Comparison of ENCODE assay signal across 8 cellular contexts in genomic region chr1:101236546-101237228, GRCh38. TPM values are rescaled to one million over a fixed set of nuclear protein-coding genes. Genes with fewer than 3 reads are reported as not detected.
DNase-seq lines count a peak whose midpoint lies in the region; ATAC-seq, FAIRE-seq and TF ChIP-seq lines count a peak whose summit lies in the region.

Gene S1PR1 (plus strand): TSS chr1:101237019. CDS start chr1:101238985, 1,966 bp downstream.

- DNase-seq in GM18507 (ENCODE audit: extremely low spot score, insufficient read length, low read depth) (no peak), activated gamma-delta T cell (lab: John Stamatoyannopoulos, UW) (peak; percentile 44), foreskin fibroblast (peak; percentile 37 to 78), suprapubic skin (ENCODE audit: low spot score in 2 of 2) (peak; percentile 80 to 83), DMS153 (lab: John Stamatoyannopoulos, UW) (no peak)

- H3K27ac ChIP-seq in OCI-LY3 (ENCODE audit: low read length): no peak within 1 kb of the TSS
- peak within 1 kb of the TSS; percentile 79 for H3K27ac ChIP-seq in suprapubic skin

- H2AFZ ChIP-seq in OCI-LY3 (ENCODE audit: low read depth, low read length) (peak within 1 kb of the TSS; percentile 69), neuron (ENCODE audit: low read depth, low read length) (peak within 1 kb of the TSS; percentile 54)

- H3K36me3 ChIP-seq in OCI-LY3 (replicated peaks; ENCODE audit: low read depth, low read length): no peaks in the 10 kb centered on the region
- H3K36me3 ChIP-seq in neuron (ENCODE audit: insufficient read depth, low read length): peaks cover 30% of the 10 kb centered on the region
- H3K36me3 ChIP-seq in suprapubic skin: peaks cover 10% of the 10 kb centered on the region

- H3K4me2 ChIP-seq in OCI-LY3 (ENCODE audit: low read length): peak within 1 kb of the TSS; percentile 91

- H3K4me1 ChIP-seq in OCI-LY3 (ENCODE audit: low read length) (peaks cover 35% of the 10 kb centered on the region), neuron (ENCODE audit: insufficient read depth, low read length) (peaks cover 38% of the 10 kb centered on the region), suprapubic skin (peaks cover 34% of the 10 kb centered on the region)

- no peaks in the 10 kb centered on the region for H3K79me2 ChIP-seq in OCI-LY3 (ENCODE audit: low read length)

- no peaks in the 10 kb centered on the region for H3K9me3 ChIP-seq in OCI-LY3 (ENCODE audit: insufficient read depth, low read length)
- peaks cover 11% of the 10 kb centered on the region for H3K9me3 ChIP-seq in neuron (ENCODE audit: low read length)
- H3K9me3 ChIP-seq in suprapubic skin: no peaks in the 10 kb centered on the region

- H3K4me3 ChIP-seq in OCI-LY3 (ENCODE audit: low read length) (peak within 1 kb of the TSS; percentile 75), foreskin fibroblast (ENCODE audit: low read depth in 1 of 2, low read length in 2 of 2) (peak within 1 kb of the TSS; percentile 68 to 83), neuron (ENCODE audit: low read length) (peak within 1 kb of the TSS; percentile 97), suprapubic skin (peak within 1 kb of the TSS; percentile 75)

- no peak for TF ChIP-seq EP300 in suprapubic skin (IDR thresholded peaks at IDR 0.05)

- no peak for TF ChIP-seq CTCF in OCI-LY3 (IDR thresholded peaks at IDR 0.05; ENCODE audit: low read depth, low read length)
- TF ChIP-seq CTCF in foreskin fibroblast (IDR thresholded peaks at IDR 0.05; ENCODE audit: low read depth, low read length): no peak
- no peak for TF ChIP-seq CTCF in suprapubic skin (IDR thresholded peaks at IDR 0.05)

- peak; percentile 64 for FAIRE-seq in GM18507 (lab: Jason Lieb, UNC)

- H4K20me1 ChIP-seq in OCI-LY3 (ENCODE audit: insufficient read depth, low read length): 0 out of 2 replicates have a peak, but pooled peaks cover 6% of the 10 kb centered on the region

- 2% methylated on average over 45 of the region's 45 CpGs for WGBS in suprapubic skin

- TF ChIP-seq POLR2A in suprapubic skin (IDR thresholded peaks at IDR 0.05): peak in 1 of 2 donors; percentile 21

- H3K9ac ChIP-seq in OCI-LY3 (ENCODE audit: low read length): peak within 1 kb of the TSS; percentile 48

- H3K27me3 ChIP-seq in OCI-LY3 (ENCODE audit: low read depth, low read length) (peaks cover 54% of the 10 kb centered on the region), neuron (ENCODE audit: insufficient read depth, low read length) (no peaks in the 10 kb centered on the region), suprapubic skin (peaks cover 7% of the 10 kb centered on the region)

- ATAC-seq in HG02870 (IDR thresholded peaks at IDR 0.05; ENCODE audit: unreplicated experiment): peak; percentile 12

RNA-seq across cellular contexts. Expression of gene S1PR1, which starts in this region (rescaled TPM):
- total RNA-seq in suprapubic skin: 10 to 100 TPM; 11.4 to 50.6 (median 26.0) TPM

Comparison
In these comparisons a context has a peak if more than half of its experiments do, and no peak if none do; other contexts are left out.
1. DNase-seq: peak in activated gamma-delta T cell (single experiment), foreskin fibroblast (2 of 2) and suprapubic skin (2 of 2); none in GM18507 (single experiment) and DMS153 (single experiment).
2. Peak in every context shown above with its lines, with median percentiles within 50 percentile points of each other: H3K4me3 ChIP-seq.